ENCODE assay signal across 29 cellular contexts in the genomic region with DNA sequence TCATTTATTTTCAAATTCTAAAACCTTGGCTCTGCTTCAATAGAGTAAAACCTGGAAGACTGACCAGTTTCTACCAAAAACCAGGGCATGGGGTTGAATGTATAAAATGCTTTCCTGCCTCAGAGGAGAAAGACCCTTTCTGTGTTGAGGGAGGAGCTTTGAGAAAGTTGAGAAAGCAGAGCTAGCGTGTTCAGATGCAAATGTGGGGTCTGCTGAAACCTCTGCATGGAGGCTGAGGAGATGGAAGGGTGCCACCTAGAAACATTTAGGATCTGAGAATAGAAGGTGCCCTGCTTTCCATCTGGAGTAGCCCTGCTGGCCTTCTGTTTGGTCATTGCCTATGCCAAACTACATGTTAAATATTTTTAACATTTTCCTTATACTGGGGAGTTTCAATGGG.
"Had no signal": no experiment of that assay in that cellular context is flagged by ENCODE, and none has a peak within 500 bp of the region (broad histone marks: within the 10 kb centered on the region; RNA-seq: fewer than 3 reads in every experiment).

No MANE protein-coding gene starts in this region.

- H3K36me3 ChIP-seq: esophagus squamous epithelium, gastroesophageal sphincter, WERI-Rb-1 had no signal

- H3K9me3 ChIP-seq: esophagus squamous epithelium, gastroesophageal sphincter had no signal

- H3K4me3 ChIP-seq: esophagus squamous epithelium, gastroesophageal sphincter had no signal

- H3K27me3 ChIP-seq: esophagus squamous epithelium, gastroesophageal sphincter had no signal

- FAIRE-seq: colon had no signal

- H3K27ac ChIP-seq: esophagus squamous epithelium, gastroesophageal sphincter, WERI-Rb-1 had no signal

- ATAC-seq: activated CD8-positive, alpha-beta T cell treated with anti-CD3 and anti-CD28 coated beads for 36 hours; activated T-cell treated with anti-CD3 and anti-CD28 coated beads, Interleukin-2, amount 50 U/mL, for 4 hours; activated T-helper 17 cell treated with anti-CD3 and anti-CD28 coated beads, Interleukin-2, amount 50 U/mL, for 72 hours; effector memory CD8-positive, alpha-beta T cell; gastroesophageal sphincter; T-helper 17 cell had no signal

- DNase-seq: activated CD4-positive, alpha-beta T cell treated with anti-CD3 and anti-CD28 coated beads for 1 hour; activated CD4-positive, alpha-beta T cell treated with anti-CD3 and anti-CD28 coated beads for 48 hours; activated CD4-positive, alpha-beta T cell treated with anti-CD3 and anti-CD28 coated beads, Interleukin-2, amount 50 U/mL, for 1 hour; activated CD4-positive, alpha-beta T cell treated with anti-CD3 and anti-CD28 coated beads, Interleukin-2, amount 50 U/mL, for 48 hours; activated CD4-positive, CD25-positive, alpha-beta regulatory T cell; activated CD8-positive, alpha-beta memory T cell treated with anti-CD3 and anti-CD28 coated beads for 24 hours; activated CD8-positive, alpha-beta T cell treated with anti-CD3 and anti-CD28 coated beads for 36 hours; activated effector memory CD4-positive, alpha-beta T cell treated with Interleukin-2 at 50 U/mL for 16 hours; activated gamma-delta T cell treated with Interleukin-2 at 50 U/mL for 16 hours; activated naive CD4-positive, alpha-beta T cell treated with anti-CD3 and anti-CD28 coated beads, Interleukin-2, amount 50 U/mL, for 16 hours; activated naive CD4-positive, alpha-beta T cell treated with Interleukin-2 at 50 U/mL for 16 hours; activated T-cell treated with anti-CD3 and anti-CD28 coated beads, Interleukin-2, amount 50 U/mL, for 4 hours; amniotic stem cell; anterior cingulate cortex; caudate nucleus; cortex of kidney; dermis blood vessel endothelial cell; effector CD4-positive, alpha-beta T cell; effector memory CD8-positive, alpha-beta T cell; erythroblast; esophagus squamous epithelium; foreskin melanocyte; T-helper 1 cell; T-helper 17 cell; T1000; WERI-Rb-1 had no signal
